Comparison of ENCODE assay signal across 18 cellular contexts in the genomic region with DNA sequence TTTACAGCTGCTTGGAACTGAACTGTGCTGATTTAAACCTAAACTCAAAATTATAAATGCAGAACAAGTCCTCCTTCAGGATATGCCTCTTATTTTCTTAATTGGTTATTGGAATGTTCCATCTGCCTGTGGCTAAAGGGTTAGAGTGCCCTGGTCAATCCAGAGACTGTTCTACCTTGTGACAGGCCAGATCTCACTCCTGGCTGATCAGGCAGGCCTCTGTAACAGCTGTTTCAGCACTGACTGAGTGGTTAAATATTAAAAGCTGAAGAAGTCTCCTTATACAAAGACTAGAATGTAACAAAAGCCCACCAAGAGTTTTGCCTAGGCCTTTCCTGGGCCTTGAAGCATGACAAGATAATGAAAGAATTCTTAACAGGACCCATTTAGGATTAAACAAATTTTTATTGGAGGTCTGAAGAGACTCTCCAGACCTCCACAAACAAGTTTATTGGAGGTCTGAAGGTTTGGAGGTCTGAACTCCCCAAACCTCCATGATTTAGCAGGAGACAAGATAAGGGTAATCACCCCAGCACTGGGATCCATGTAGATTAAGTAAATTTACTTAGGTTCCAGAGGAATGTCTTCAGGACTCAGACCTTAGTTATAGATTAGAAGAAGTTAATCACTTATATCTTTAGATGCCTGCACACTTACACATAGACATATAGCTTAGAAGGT.
"Had no signal": no experiment of that assay in that cellular context is flagged by ENCODE, and none has a peak within 500 bp of the region (broad histone marks: within the 10 kb centered on the region; RNA-seq: fewer than 3 reads in every experiment).

No MANE protein-coding gene starts in this region.

- H3K4me1 Mint-ChIP-seq: activated CD4-positive, alpha-beta T cell treated with anti-CD3 and anti-CD28 coated beads, Interleukin-2, amount 10 ng/mL, durations not matched to agents 7 days and 5 days; activated naive CD4-positive, alpha-beta T cell treated with anti-CD3 and anti-CD28 coated beads, Interleukin-2, amount 50 U/mL, for 24 hours; memory B cell had no signal

- H3K27me3 Mint-ChIP-seq: dendritic cell treated with granulocyte-macrophage colony-stimulating factor and Interleukin-4, amounts not matched to agents 40 ng/mL and 50 ng/mL, for 4 days had no signal

- H3K4me3 Mint-ChIP-seq: activated CD4-positive, alpha-beta T cell treated with anti-CD3 and anti-CD28 coated beads, Interleukin-2, amount 10 ng/mL, durations not matched to agents 7 days and 5 days; activated naive CD4-positive, alpha-beta T cell treated with anti-CD3 and anti-CD28 coated beads, Interleukin-2, amount 50 U/mL, for 24 hours; dendritic cell treated with granulocyte-macrophage colony-stimulating factor and Interleukin-4, amounts not matched to agents 40 ng/mL and 50 ng/mL, for 4 days; effector memory CD8-positive, alpha-beta T cell; memory B cell; neural crest cell; WTC11 had no signal

- H3K4me3 ChIP-seq: stomach, thoracic aorta had no signal

- ATAC-seq: effector memory CD8-positive, alpha-beta T cell; left lobe of liver; WTC11 had no signal

- H3K4me1 ChIP-seq: stomach had no signal

- DNase-seq: activated CD4-positive, alpha-beta T cell treated with anti-CD3 and anti-CD28 coated beads, Interleukin-2, amount 10 ng/mL, durations not matched to agents 7 days and 5 days; activated effector memory CD4-positive, alpha-beta T cell treated with Interleukin-2 at 50 U/mL for 16 hours; activated T-cell treated with anti-CD3 and anti-CD28 coated beads, Interleukin-2, amount 50 U/mL, for 1 hour; amygdala; brain microvascular endothelial cell; cerebellar nuclear complex; effector memory CD8-positive, alpha-beta T cell; glutamatergic neuron; stimulated activated CD4-positive, alpha-beta T cell treated with anti-CD3 and anti-CD28 coated beads, Interleukin-4, amount 100 ng/mL, for 4 hours; stomach; T-helper 1 cell had no signal

- H3K27me3 ChIP-seq: brain microvascular endothelial cell, stomach had no signal

- H3K36me3 ChIP-seq: brain microvascular endothelial cell, stomach, thoracic aorta had no signal

- H3K27ac ChIP-seq: brain microvascular endothelial cell, stomach had no signal

- H3K36me3 Mint-ChIP-seq: activated naive CD4-positive, alpha-beta T cell treated with anti-CD3 and anti-CD28 coated beads, Interleukin-2, amount 50 U/mL, for 24 hours had no signal

- H3K27ac Mint-ChIP-seq: activated CD4-positive, alpha-beta T cell treated with anti-CD3 and anti-CD28 coated beads, Interleukin-2, amount 10 ng/mL, durations not matched to agents 7 days and 5 days; activated naive CD4-positive, alpha-beta T cell treated with anti-CD3 and anti-CD28 coated beads, Interleukin-2, amount 50 U/mL, for 24 hours; dendritic cell treated with granulocyte-macrophage colony-stimulating factor and Interleukin-4, amounts not matched to agents 40 ng/mL and 50 ng/mL, for 4 days; effector memory CD8-positive, alpha-beta T cell; memory B cell; WTC11 had no signal
